ENCODE assay signal across 18 cellular contexts in the genomic region with DNA sequence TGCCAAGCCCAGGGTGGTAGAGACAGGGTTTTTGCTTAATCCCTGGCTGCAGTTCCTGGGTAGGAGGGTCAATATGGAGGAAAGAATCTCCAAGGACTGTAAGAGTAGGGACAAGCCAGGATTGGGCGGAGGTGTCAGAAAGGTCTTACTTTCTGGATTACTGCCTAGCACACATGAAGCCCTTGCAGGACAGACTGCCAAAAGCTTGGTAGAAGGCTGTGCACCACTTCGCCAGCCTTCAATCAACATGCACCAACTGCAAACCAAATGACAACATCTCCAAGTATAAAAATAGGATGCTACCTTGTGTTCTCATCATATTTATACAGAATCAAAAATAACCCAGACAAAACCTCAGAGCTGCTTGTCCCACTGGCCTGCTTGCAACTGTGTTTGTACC.
"Had no signal": no experiment of that assay in that cellular context is flagged by ENCODE, and none has a peak within 500 bp of the region (broad histone marks: within the 10 kb centered on the region; RNA-seq: fewer than 3 reads in every experiment).

No MANE protein-coding gene starts in this region.

- H3K9me3 ChIP-seq: lower lobe of right lung, neutrophil, testis, tibial nerve, upper lobe of right lung had no signal

- H3K4me3 ChIP-seq: coronary artery, lower lobe of right lung, testis, tibial nerve, upper lobe of right lung had no signal

- H3K27ac ChIP-seq: coronary artery, lower lobe of right lung, neutrophil, testis, tibial nerve, upper lobe of right lung had no signal

- H3K27me3 ChIP-seq: neutrophil, testis, tibial nerve, upper lobe of right lung had no signal

- DNase-seq: central memory CD4-positive, alpha-beta T cell; effector CD4-positive, alpha-beta T cell; endodermal cell; erythroblast; foreskin melanocyte; islet precursor cell; lower lobe of right lung; naive thymus-derived CD4-positive, alpha-beta T cell; nephron progenitor cell; stimulated activated CD4-positive, alpha-beta T cell treated with anti-CD3 and anti-CD28 coated beads, Interleukin-4, amount 100 ng/mL, for 24 hours; stimulated activated naive B cell treated with anti-CD40 and anti-IgM and Interleukin-4, amounts not matched to agents 10 μg/mL and 1 μg/mL and 100 μg/mL, for 72 hours; stimulated activated naive CD8-positive, alpha-beta T cell treated with anti-CD3 and anti-CD28 coated beads, Interleukin-15, amount 100 ng/mL, for 72 hours; testis; upper lobe of right lung had no signal

- ATAC-seq: left lobe of liver; lower lobe of right lung; naive thymus-derived CD4-positive, alpha-beta T cell; stimulated activated naive B cell treated with anti-CD40 and anti-IgM and Interleukin-4, amounts not matched to agents 10 μg/mL and 1 μg/mL and 100 μg/mL, for 72 hours; stimulated activated naive CD8-positive, alpha-beta T cell treated with anti-CD3 and anti-CD28 coated beads, Interleukin-15, amount 100 ng/mL, for 72 hours; upper lobe of right lung had no signal
